In the genomic region with DNA sequence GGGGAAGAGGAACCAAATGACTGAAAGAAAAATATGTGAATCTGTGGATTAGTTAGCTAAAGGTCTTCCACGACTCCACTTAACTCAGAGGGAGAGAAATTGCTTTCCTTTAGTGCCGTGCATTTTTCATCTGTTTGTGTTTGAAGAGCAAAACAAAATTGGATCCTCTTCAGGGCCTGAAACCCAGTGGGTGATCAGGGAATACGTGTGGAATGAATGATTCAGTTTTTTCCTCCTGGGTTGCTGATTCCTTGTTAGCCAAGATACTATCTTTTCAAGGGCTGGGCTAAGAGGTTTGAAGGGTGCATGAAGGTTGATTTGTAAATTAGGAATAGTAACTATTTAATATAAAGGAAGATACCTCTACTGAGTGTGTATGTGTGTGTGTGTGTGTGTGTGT, we compare ENCODE assay signal across 3 cellular contexts.
A peak's percentile ranks its signal among the peaks of the same experiment; 100 is the strongest.
TF ChIP-seq lines count a peak whose summit lies in the region.

No MANE protein-coding gene starts in this region.

TF ChIP-seq in SK-N-SH, 30 proteins besides CTCF, POLR2A, EP300 and RAD21:
- TF ChIP-seq, protein P1, sequence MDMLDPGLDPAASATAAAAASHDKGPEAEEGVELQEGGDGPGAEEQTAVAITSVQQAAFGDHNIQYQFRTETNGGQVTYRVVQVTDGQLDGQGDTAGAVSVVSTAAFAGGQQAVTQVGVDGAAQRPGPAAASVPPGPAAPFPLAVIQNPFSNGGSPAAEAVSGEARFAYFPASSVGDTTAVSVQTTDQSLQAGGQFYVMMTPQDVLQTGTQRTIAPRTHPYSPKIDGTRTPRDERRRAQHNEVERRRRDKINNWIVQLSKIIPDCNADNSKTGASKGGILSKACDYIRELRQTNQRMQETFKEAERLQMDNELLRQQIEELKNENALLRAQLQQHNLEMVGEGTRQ (IDR thresholded peaks at IDR 0.05; ENCODE audit: borderline replicate concordance, low read depth, low read length): no peak
- TF ChIP-seq RCOR1 (IDR thresholded peaks at IDR 0.05; ENCODE audit: low read length) (no peak), NRF1 (IDR thresholded peaks at IDR 0.05; ENCODE audit: low read depth, low read length) (no peak), RXRA (IDR thresholded peaks at IDR 0.05; ENCODE audit: borderline replicate concordance, low read depth) (no peak), FOXM1 (IDR thresholded peaks at IDR 0.05; ENCODE audit: low read depth) (no peak), GABPA (IDR thresholded peaks at IDR 0.05; ENCODE audit: low read depth) (no peak), FOXJ3 (CRISPR knock-in tag; IDR thresholded peaks at IDR 0.05) (no peak), EZH2phosphoT487 (IDR thresholded peaks at IDR 0.05; ENCODE audit: borderline replicate concordance, low read depth) (no peak), FOSL2 (IDR thresholded peaks at IDR 0.05; ENCODE audit: borderline replicate concordance, low read depth) (no peak), TCF12 (IDR thresholded peaks at IDR 0.05) (no peak)
- TF ChIP-seq, protein P2, sequence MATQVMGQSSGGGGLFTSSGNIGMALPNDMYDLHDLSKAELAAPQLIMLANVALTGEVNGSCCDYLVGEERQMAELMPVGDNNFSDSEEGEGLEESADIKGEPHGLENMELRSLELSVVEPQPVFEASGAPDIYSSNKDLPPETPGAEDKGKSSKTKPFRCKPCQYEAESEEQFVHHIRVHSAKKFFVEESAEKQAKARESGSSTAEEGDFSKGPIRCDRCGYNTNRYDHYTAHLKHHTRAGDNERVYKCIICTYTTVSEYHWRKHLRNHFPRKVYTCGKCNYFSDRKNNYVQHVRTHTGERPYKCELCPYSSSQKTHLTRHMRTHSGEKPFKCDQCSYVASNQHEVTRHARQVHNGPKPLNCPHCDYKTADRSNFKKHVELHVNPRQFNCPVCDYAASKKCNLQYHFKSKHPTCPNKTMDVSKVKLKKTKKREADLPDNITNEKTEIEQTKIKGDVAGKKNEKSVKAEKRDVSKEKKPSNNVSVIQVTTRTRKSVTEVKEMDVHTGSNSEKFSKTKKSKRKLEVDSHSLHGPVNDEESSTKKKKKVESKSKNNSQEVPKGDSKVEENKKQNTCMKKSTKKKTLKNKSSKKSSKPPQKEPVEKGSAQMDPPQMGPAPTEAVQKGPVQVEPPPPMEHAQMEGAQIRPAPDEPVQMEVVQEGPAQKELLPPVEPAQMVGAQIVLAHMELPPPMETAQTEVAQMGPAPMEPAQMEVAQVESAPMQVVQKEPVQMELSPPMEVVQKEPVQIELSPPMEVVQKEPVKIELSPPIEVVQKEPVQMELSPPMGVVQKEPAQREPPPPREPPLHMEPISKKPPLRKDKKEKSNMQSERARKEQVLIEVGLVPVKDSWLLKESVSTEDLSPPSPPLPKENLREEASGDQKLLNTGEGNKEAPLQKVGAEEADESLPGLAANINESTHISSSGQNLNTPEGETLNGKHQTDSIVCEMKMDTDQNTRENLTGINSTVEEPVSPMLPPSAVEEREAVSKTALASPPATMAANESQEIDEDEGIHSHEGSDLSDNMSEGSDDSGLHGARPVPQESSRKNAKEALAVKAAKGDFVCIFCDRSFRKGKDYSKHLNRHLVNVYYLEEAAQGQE (IDR thresholded peaks at IDR 0.05; ENCODE audit: low read depth, low read length): no peak
- TF ChIP-seq, protein P3, sequence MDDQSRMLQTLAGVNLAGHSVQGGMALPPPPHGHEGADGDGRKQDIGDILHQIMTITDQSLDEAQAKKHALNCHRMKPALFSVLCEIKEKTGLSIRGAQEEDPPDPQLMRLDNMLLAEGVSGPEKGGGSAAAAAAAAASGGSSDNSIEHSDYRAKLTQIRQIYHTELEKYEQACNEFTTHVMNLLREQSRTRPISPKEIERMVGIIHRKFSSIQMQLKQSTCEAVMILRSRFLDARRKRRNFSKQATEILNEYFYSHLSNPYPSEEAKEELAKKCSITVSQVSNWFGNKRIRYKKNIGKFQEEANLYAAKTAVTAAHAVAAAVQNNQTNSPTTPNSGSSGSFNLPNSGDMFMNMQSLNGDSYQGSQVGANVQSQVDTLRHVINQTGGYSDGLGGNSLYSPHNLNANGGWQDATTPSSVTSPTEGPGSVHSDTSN (IDR thresholded peaks at IDR 0.05): no peak

TF ChIP-seq in SK-N-SH treated with all-trans-retinoic acid at 6 μM for 48 hours, 23 proteins besides CTCF, POLR2A, EP300 and RAD21 (continued from another document):
- TF ChIP-seq ISL1 (CRISPR knock-in tag; IDR thresholded peaks at IDR 0.05) (no peak), ARNTL (CRISPR knock-in tag; IDR thresholded peaks at IDR 0.05; ENCODE audit: borderline replicate concordance, low read depth) (no peak)

TF ChIP-seq in neural cell, 6 proteins besides CTCF, POLR2A, EP300 and RAD21:
- TF ChIP-seq, protein P2 (IDR thresholded peaks at IDR 0.05; ENCODE audit: borderline replicate concordance): peak; percentile 32
- TF ChIP-seq TAF1 (IDR thresholded peaks at IDR 0.05; ENCODE audit: low read depth) (no peak), POLR2AphosphoS5 (IDR thresholded peaks at IDR 0.05) (peak; percentile 26)
